Comparison of ENCODE assay signal across 1 cellular context in genomic region chr7:151018421-151019129, GRCh38.
TF ChIP-seq lines count a peak whose summit lies in the region.

No MANE protein-coding gene starts in this region.

TF ChIP-seq in HCT116, 20 proteins besides CTCF, POLR2A, EP300 and RAD21 (continued from another document):
- TF ChIP-seq, protein P1, sequence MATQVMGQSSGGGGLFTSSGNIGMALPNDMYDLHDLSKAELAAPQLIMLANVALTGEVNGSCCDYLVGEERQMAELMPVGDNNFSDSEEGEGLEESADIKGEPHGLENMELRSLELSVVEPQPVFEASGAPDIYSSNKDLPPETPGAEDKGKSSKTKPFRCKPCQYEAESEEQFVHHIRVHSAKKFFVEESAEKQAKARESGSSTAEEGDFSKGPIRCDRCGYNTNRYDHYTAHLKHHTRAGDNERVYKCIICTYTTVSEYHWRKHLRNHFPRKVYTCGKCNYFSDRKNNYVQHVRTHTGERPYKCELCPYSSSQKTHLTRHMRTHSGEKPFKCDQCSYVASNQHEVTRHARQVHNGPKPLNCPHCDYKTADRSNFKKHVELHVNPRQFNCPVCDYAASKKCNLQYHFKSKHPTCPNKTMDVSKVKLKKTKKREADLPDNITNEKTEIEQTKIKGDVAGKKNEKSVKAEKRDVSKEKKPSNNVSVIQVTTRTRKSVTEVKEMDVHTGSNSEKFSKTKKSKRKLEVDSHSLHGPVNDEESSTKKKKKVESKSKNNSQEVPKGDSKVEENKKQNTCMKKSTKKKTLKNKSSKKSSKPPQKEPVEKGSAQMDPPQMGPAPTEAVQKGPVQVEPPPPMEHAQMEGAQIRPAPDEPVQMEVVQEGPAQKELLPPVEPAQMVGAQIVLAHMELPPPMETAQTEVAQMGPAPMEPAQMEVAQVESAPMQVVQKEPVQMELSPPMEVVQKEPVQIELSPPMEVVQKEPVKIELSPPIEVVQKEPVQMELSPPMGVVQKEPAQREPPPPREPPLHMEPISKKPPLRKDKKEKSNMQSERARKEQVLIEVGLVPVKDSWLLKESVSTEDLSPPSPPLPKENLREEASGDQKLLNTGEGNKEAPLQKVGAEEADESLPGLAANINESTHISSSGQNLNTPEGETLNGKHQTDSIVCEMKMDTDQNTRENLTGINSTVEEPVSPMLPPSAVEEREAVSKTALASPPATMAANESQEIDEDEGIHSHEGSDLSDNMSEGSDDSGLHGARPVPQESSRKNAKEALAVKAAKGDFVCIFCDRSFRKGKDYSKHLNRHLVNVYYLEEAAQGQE (IDR thresholded peaks at IDR 0.05; ENCODE audit: low read depth), result no peak
- no peak for TF ChIP-seq SIN3A (IDR thresholded peaks at IDR 0.05; ENCODE audit: low read depth)
- no peak for TF ChIP-seq YY1 (IDR thresholded peaks at IDR 0.05; ENCODE audit: extremely low read depth, insufficient replicate concordance, low read depth, low read length)
- no peak for TF ChIP-seq JUND (IDR thresholded peaks at IDR 0.05)
- TF ChIP-seq ATF3 (IDR thresholded peaks at IDR 0.05), result no peak
- no peak for TF ChIP-seq ZBTB33 (IDR thresholded peaks at IDR 0.05; ENCODE audit: extremely low read depth, insufficient replicate concordance, low read length)
- TF ChIP-seq CEBPB (IDR thresholded peaks at IDR 0.05; ENCODE audit: low read depth), result no peak
- no peak for TF ChIP-seq ZFX (IDR thresholded peaks at IDR 0.05)
- TF ChIP-seq EZH2 (IDR thresholded peaks at IDR 0.05), result no peak
- no peak for TF ChIP-seq EGR1 (IDR thresholded peaks at IDR 0.05; ENCODE audit: low read depth)
